ENCODE assay signal across 1 cellular context in genomic region chr19:796692-797527, GRCh38.
A peak's percentile ranks its signal among the peaks of the same experiment; 100 is the strongest.
TF ChIP-seq lines count a peak whose summit lies in the region.

Gene PTBP1 (plus strand): TSS chr19:797452. CDS start chr19:797498, 46 bp downstream.

TF ChIP-seq in HepG2, 621 proteins besides CTCF, POLR2A, EP300 and RAD21 (continued from another document and continues in another):
- TF ChIP-seq, protein P1, sequence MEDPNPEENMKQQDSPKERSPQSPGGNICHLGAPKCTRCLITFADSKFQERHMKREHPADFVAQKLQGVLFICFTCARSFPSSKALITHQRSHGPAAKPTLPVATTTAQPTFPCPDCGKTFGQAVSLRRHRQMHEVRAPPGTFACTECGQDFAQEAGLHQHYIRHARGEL (CRISPR knock-in tag; IDR thresholded peaks at IDR 0.05): no peak
- no peak for TF ChIP-seq CENPT (CRISPR knock-in tag; IDR thresholded peaks at IDR 0.05; ENCODE audit: low read depth)
- TF ChIP-seq ZNF20 (CRISPR knock-in tag; IDR thresholded peaks at IDR 0.05): no peak
- peak; percentile 67; the same call in 1 of the 2 replicates for TF ChIP-seq ETV5 (CRISPR knock-in tag; IDR thresholded peaks at IDR 0.05; ENCODE audit: borderline replicate concordance)
- TF ChIP-seq MZF1 (CRISPR knock-in tag; IDR thresholded peaks at IDR 0.05; ENCODE audit: borderline replicate concordance): no peak
- no peak for TF ChIP-seq PREB (CRISPR knock-in tag; IDR thresholded peaks at IDR 0.05)
- TF ChIP-seq, protein P2, sequence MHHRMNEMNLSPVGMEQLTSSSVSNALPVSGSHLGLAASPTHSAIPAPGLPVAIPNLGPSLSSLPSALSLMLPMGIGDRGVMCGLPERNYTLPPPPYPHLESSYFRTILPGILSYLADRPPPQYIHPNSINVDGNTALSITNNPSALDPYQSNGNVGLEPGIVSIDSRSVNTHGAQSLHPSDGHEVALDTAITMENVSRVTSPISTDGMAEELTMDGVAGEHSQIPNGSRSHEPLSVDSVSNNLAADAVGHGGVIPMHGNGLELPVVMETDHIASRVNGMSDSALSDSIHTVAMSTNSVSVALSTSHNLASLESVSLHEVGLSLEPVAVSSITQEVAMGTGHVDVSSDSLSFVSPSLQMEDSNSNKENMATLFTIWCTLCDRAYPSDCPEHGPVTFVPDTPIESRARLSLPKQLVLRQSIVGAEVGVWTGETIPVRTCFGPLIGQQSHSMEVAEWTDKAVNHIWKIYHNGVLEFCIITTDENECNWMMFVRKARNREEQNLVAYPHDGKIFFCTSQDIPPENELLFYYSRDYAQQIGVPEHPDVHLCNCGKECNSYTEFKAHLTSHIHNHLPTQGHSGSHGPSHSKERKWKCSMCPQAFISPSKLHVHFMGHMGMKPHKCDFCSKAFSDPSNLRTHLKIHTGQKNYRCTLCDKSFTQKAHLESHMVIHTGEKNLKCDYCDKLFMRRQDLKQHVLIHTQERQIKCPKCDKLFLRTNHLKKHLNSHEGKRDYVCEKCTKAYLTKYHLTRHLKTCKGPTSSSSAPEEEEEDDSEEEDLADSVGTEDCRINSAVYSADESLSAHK (CRISPR knock-in tag; IDR thresholded peaks at IDR 0.05; ENCODE audit: borderline replicate concordance): no peak
- TF ChIP-seq SP5 (CRISPR knock-in tag; IDR thresholded peaks at IDR 0.05; ENCODE audit: borderline replicate concordance, low read depth): peak; percentile 9; the same call in 1 of the 2 replicates
- TF ChIP-seq, protein P3, sequence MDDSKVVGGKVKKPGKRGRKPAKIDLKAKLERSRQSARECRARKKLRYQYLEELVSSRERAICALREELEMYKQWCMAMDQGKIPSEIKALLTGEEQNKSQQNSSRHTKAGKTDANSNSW (CRISPR knock-in tag; IDR thresholded peaks at IDR 0.05; ENCODE audit: borderline replicate concordance): no peak
- no peak for TF ChIP-seq MAFK (conservative IDR thresholded peaks at IDR 0.05 in 1 of 2, IDR thresholded peaks at IDR 0.05 in 1 of 2; ENCODE audit: low read length in 2 of 2)
- no peak for TF ChIP-seq ZNF264 (CRISPR knock-in tag; IDR thresholded peaks at IDR 0.05)
- TF ChIP-seq ZNF619 (CRISPR knock-in tag; IDR thresholded peaks at IDR 0.05): no peak
- TF ChIP-seq, protein P4, sequence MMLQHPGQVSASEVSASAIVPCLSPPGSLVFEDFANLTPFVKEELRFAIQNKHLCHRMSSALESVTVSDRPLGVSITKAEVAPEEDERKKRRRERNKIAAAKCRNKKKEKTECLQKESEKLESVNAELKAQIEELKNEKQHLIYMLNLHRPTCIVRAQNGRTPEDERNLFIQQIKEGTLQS (CRISPR knock-in tag; IDR thresholded peaks at IDR 0.05): peak; percentile 47; the same call in 1 of the 2 replicates
- no peak for TF ChIP-seq SCMH1 (CRISPR knock-in tag; IDR thresholded peaks at IDR 0.05; ENCODE audit: borderline replicate concordance)
- no peak for TF ChIP-seq NR3C1 (CRISPR knock-in tag; IDR thresholded peaks at IDR 0.05)
- TF ChIP-seq ZNF329 (CRISPR knock-in tag; IDR thresholded peaks at IDR 0.05; ENCODE audit: low read depth): no peak
- no peak for TF ChIP-seq CBX1 (IDR thresholded peaks at IDR 0.05; ENCODE audit: low read depth)
- TF ChIP-seq KLF12 (CRISPR knock-in tag; IDR thresholded peaks at IDR 0.05; ENCODE audit: borderline replicate concordance): no peak; the same call in 1 of the 2 replicates
- no peak for TF ChIP-seq MATR3 (CRISPR knock-in tag; IDR thresholded peaks at IDR 0.05)
- TF ChIP-seq, protein P5, sequence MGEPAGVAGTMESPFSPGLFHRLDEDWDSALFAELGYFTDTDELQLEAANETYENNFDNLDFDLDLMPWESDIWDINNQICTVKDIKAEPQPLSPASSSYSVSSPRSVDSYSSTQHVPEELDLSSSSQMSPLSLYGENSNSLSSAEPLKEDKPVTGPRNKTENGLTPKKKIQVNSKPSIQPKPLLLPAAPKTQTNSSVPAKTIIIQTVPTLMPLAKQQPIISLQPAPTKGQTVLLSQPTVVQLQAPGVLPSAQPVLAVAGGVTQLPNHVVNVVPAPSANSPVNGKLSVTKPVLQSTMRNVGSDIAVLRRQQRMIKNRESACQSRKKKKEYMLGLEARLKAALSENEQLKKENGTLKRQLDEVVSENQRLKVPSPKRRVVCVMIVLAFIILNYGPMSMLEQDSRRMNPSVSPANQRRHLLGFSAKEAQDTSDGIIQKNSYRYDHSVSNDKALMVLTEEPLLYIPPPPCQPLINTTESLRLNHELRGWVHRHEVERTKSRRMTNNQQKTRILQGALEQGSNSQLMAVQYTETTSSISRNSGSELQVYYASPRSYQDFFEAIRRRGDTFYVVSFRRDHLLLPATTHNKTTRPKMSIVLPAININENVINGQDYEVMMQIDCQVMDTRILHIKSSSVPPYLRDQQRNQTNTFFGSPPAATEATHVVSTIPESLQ (CRISPR knock-in tag; conservative IDR thresholded peaks at IDR 0.05): no peak
- peak; percentile 81 for TF ChIP-seq PHF8 (CRISPR knock-in tag; IDR thresholded peaks at IDR 0.05)
- no peak for TF ChIP-seq SIX1 (CRISPR knock-in tag; IDR thresholded peaks at IDR 0.05; ENCODE audit: borderline replicate concordance)
- peak; percentile 57 for TF ChIP-seq ZNF629 (CRISPR knock-in tag; conservative IDR thresholded peaks at IDR 0.05)
- TF ChIP-seq, protein P6, sequence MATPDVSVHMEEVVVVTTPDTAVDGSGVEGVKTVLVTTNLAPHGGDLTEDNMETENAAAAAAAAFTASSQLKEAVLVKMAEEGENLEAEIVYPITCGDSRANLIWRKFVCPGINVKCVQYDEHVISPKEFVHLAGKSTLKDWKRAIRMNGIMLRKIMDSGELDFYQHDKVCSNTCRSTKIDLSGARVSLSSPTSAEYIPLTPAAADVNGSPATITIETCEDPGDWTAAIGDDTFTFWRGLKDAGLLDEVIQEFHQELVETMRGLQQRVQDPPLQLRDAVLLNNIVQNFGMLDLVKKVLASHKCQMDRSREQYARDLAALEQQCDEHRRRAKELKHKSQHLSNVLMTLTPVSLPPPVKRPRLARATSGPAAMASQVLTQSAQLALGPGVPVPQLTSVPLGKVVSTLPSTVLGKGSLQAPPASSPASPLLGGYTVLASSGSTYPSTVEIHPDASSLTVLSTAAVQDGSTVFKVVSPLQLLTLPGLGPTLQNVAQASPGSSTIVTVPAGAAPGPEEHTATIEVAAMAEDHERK (CRISPR knock-in tag; IDR thresholded peaks at IDR 0.05; ENCODE audit: low read depth): peak; percentile 81
- no peak for TF ChIP-seq MTA1 (CRISPR knock-in tag; IDR thresholded peaks at IDR 0.05; ENCODE audit: borderline replicate concordance)
- no peak for TF ChIP-seq RBAK (CRISPR knock-in tag; IDR thresholded peaks at IDR 0.05)
- TF ChIP-seq, protein P7, sequence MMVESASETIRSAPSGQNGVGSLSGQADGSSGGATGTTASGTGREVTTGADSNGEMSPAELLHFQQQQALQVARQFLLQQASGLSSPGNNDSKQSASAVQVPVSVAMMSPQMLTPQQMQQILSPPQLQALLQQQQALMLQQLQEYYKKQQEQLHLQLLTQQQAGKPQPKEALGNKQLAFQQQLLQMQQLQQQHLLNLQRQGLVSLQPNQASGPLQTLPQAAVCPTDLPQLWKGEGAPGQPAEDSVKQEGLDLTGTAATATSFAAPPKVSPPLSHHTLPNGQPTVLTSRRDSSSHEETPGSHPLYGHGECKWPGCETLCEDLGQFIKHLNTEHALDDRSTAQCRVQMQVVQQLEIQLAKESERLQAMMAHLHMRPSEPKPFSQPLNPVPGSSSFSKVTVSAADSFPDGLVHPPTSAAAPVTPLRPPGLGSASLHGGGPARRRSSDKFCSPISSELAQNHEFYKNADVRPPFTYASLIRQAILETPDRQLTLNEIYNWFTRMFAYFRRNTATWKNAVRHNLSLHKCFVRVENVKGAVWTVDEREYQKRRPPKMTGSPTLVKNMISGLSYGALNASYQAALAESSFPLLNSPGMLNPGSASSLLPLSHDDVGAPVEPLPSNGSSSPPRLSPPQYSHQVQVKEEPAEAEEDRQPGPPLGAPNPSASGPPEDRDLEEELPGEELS (CRISPR knock-in tag; IDR thresholded peaks at IDR 0.05): peak; percentile 73
- 0 out of 2 replicates have a peak, but pooled peaks have one; percentile 37 for TF ChIP-seq MAF1 (CRISPR knock-in tag; IDR thresholded peaks at IDR 0.05; ENCODE audit: borderline replicate concordance)
- peak; percentile 76 for TF ChIP-seq POLR2G (IDR thresholded peaks at IDR 0.05; ENCODE audit: low read depth, low read length)
- no peak for TF ChIP-seq ZNF296 (CRISPR knock-in tag; conservative IDR thresholded peaks at IDR 0.05)
- TF ChIP-seq CSRNP2 (CRISPR knock-in tag; conservative IDR thresholded peaks at IDR 0.05; ENCODE audit: low read depth): no peak
- TF ChIP-seq, protein P8, sequence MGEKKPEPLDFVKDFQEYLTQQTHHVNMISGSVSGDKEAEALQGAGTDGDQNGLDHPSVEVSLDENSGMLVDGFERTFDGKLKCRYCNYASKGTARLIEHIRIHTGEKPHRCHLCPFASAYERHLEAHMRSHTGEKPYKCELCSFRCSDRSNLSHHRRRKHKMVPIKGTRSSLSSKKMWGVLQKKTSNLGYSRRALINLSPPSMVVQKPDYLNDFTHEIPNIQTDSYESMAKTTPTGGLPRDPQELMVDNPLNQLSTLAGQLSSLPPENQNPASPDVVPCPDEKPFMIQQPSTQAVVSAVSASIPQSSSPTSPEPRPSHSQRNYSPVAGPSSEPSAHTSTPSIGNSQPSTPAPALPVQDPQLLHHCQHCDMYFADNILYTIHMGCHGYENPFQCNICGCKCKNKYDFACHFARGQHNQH (CRISPR knock-in tag; IDR thresholded peaks at IDR 0.05): peak; percentile 87
- no peak for TF ChIP-seq KIAA2018 (CRISPR knock-in tag; IDR thresholded peaks at IDR 0.05; ENCODE audit: borderline replicate concordance)
- TF ChIP-seq TBX2 (CRISPR knock-in tag; IDR thresholded peaks at IDR 0.05; ENCODE audit: borderline replicate concordance): peak; percentile 68
- no peak for TF ChIP-seq ZNF282 (IDR thresholded peaks at IDR 0.05; ENCODE audit: partially characterized antibody)
- no peak for TF ChIP-seq ZNF784 (CRISPR knock-in tag; IDR thresholded peaks at IDR 0.05; ENCODE audit: borderline replicate concordance)
